In the genomic region with DNA sequence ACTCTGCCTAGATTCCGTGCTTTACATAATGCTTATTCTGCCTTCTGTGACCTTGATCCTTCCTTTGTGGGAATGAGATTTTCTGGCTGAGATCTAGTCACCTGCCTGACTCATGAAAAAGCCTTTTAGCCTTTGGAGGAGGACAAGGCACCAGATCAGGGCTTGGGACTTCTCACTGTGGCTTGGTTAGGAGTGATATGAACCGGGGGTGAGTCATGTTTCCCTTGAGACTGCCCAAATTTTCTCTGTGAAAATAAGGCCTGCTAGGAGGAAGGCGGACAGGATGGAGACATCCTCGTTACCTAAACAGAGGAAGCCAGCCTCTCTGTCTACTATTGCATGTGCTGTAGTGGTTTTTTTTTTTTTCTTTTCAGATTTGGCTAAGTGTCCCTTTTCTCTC, we compare ENCODE assay signal across 1 cellular context.
TF ChIP-seq lines count a peak whose summit lies in the region.

No MANE protein-coding gene starts in this region.

TF ChIP-seq in H1, 55 proteins besides CTCF, POLR2A, EP300 and RAD21 (continued from another document):
- TF ChIP-seq, protein P1, sequence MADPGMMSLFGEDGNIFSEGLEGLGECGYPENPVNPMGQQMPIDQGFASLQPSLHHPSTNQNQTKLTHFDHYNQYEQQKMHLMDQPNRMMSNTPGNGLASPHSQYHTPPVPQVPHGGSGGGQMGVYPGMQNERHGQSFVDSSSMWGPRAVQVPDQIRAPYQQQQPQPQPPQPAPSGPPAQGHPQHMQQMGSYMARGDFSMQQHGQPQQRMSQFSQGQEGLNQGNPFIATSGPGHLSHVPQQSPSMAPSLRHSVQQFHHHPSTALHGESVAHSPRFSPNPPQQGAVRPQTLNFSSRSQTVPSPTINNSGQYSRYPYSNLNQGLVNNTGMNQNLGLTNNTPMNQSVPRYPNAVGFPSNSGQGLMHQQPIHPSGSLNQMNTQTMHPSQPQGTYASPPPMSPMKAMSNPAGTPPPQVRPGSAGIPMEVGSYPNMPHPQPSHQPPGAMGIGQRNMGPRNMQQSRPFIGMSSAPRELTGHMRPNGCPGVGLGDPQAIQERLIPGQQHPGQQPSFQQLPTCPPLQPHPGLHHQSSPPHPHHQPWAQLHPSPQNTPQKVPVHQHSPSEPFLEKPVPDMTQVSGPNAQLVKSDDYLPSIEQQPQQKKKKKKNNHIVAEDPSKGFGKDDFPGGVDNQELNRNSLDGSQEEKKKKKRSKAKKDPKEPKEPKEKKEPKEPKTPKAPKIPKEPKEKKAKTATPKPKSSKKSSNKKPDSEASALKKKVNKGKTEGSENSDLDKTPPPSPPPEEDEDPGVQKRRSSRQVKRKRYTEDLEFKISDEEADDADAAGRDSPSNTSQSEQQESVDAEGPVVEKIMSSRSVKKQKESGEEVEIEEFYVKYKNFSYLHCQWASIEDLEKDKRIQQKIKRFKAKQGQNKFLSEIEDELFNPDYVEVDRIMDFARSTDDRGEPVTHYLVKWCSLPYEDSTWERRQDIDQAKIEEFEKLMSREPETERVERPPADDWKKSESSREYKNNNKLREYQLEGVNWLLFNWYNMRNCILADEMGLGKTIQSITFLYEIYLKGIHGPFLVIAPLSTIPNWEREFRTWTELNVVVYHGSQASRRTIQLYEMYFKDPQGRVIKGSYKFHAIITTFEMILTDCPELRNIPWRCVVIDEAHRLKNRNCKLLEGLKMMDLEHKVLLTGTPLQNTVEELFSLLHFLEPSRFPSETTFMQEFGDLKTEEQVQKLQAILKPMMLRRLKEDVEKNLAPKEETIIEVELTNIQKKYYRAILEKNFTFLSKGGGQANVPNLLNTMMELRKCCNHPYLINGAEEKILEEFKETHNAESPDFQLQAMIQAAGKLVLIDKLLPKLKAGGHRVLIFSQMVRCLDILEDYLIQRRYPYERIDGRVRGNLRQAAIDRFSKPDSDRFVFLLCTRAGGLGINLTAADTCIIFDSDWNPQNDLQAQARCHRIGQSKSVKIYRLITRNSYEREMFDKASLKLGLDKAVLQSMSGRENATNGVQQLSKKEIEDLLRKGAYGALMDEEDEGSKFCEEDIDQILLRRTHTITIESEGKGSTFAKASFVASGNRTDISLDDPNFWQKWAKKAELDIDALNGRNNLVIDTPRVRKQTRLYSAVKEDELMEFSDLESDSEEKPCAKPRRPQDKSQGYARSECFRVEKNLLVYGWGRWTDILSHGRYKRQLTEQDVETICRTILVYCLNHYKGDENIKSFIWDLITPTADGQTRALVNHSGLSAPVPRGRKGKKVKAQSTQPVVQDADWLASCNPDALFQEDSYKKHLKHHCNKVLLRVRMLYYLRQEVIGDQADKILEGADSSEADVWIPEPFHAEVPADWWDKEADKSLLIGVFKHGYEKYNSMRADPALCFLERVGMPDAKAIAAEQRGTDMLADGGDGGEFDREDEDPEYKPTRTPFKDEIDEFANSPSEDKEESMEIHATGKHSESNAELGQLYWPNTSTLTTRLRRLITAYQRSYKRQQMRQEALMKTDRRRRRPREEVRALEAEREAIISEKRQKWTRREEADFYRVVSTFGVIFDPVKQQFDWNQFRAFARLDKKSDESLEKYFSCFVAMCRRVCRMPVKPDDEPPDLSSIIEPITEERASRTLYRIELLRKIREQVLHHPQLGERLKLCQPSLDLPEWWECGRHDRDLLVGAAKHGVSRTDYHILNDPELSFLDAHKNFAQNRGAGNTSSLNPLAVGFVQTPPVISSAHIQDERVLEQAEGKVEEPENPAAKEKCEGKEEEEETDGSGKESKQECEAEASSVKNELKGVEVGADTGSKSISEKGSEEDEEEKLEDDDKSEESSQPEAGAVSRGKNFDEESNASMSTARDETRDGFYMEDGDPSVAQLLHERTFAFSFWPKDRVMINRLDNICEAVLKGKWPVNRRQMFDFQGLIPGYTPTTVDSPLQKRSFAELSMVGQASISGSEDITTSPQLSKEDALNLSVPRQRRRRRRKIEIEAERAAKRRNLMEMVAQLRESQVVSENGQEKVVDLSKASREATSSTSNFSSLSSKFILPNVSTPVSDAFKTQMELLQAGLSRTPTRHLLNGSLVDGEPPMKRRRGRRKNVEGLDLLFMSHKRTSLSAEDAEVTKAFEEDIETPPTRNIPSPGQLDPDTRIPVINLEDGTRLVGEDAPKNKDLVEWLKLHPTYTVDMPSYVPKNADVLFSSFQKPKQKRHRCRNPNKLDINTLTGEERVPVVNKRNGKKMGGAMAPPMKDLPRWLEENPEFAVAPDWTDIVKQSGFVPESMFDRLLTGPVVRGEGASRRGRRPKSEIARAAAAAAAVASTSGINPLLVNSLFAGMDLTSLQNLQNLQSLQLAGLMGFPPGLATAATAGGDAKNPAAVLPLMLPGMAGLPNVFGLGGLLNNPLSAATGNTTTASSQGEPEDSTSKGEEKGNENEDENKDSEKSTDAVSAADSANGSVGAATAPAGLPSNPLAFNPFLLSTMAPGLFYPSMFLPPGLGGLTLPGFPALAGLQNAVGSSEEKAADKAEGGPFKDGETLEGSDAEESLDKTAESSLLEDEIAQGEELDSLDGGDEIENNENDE (IDR thresholded peaks at IDR 0.05; ENCODE audit: insufficient replicate concordance, low read length): no peak
- TF ChIP-seq PHF8 (conservative IDR thresholded peaks at IDR 0.05; ENCODE audit: low read depth, low read length): no peak
